19 cellular contexts compared by ENCODE assay signal in genomic region chr6:67642582-67642981, GRCh38.
"Had no signal": no experiment of that assay in that cellular context is flagged by ENCODE, and none has a peak within 500 bp of the region (broad histone marks: within the 10 kb centered on the region; RNA-seq: fewer than 3 reads in every experiment).

No MANE protein-coding gene starts in this region.

- H3K27me3 ChIP-seq: adrenal gland, colonic mucosa had no signal

- DNase-seq: activated CD4-positive, alpha-beta T cell treated with anti-CD3 and anti-CD28 coated beads for 4 hours; activated CD8-positive, alpha-beta memory T cell treated with anti-CD3 and anti-CD28 coated beads, Interleukin-2, amount 50 U/mL, for 4 hours; activated CD8-positive, alpha-beta T cell treated with anti-CD3 and anti-CD28 coated beads for 36 hours; activated naive CD4-positive, alpha-beta T cell treated with anti-CD3 and anti-CD28 coated beads, Interleukin-2, amount 50 U/mL, for 16 hours; activated naive CD8-positive, alpha-beta T cell treated with anti-CD3 and anti-CD28 coated beads, Interleukin-2, amount 10 ng/mL, durations not matched to agents 7 days and 5 days; activated T-cell treated with anti-CD3 and anti-CD28 coated beads, Interleukin-2, amount 50 U/mL, for 72 hours; adrenal gland; anterior cingulate cortex; colonic mucosa; NCI-H1048; NCI-H1930; NCI-H2171 treated with DMSO at 0.1 percent for 48 hours; NCI-H226; NCI-H526; NCI-H774; SHP77; T-helper 1 cell; WERI-Rb-1 had no signal

- ATAC-seq: activated CD8-positive, alpha-beta T cell treated with anti-CD3 and anti-CD28 coated beads for 36 hours; activated T-cell treated with anti-CD3 and anti-CD28 coated beads, Interleukin-2, amount 50 U/mL, for 72 hours; Panc1 had no signal

- H3K27ac ChIP-seq: adrenal gland, colonic mucosa, WERI-Rb-1 had no signal

- H3K4me3 ChIP-seq: adrenal gland, colonic mucosa had no signal

- H3K9me3 ChIP-seq: adrenal gland, colonic mucosa had no signal

- H3K36me3 ChIP-seq: adrenal gland, colonic mucosa, WERI-Rb-1 had no signal

- H3K4me1 ChIP-seq: adrenal gland, colonic mucosa had no signal
